Comparison of ENCODE assay signal across 21 cellular contexts in the genomic region with DNA sequence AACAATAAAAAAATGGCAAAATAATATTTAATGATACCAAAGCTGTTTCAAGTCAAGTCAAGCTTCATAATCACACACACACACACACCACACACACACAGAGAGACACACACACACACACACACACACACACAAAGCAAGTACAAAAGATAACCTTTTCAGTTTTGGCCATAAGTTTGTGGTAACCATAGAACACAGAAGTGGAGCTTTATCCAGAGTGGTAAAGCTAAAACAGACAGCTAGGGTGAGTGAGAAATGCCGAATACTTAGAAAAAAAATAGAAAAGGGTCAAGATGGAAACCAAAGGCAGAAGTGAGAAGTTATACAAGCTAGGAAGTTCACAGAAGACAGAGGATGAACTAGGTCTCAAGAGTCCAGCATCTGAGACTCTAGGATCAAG.
A peak's percentile ranks its signal among the peaks of the same experiment; 100 is the strongest.
DNase-seq lines count a peak whose midpoint lies in the region; ATAC-seq and TF ChIP-seq lines count a peak whose summit lies in the region.
"Had no signal": no experiment of that assay in that cellular context is flagged by ENCODE, and none has a peak within 500 bp of the region (broad histone marks: within the 10 kb centered on the region; RNA-seq: fewer than 3 reads in every experiment).

No MANE protein-coding gene starts in this region.

- no peaks in the 10 kb centered on the region for H3K9me3 ChIP-seq in CD8-positive, alpha-beta memory T cell (ENCODE audit: low read length)
- H3K9me3 ChIP-seq in HEK293 (ENCODE audit: control insufficient read depth, insufficient read depth, low read depth, low read length) (no peaks in the 10 kb centered on the region), gastroesophageal sphincter (no peaks in the 10 kb centered on the region)
- H3K9me3 ChIP-seq: A549; BE2C; BLaER1 treated with 17β-estradiol and CSF1 and Interleukin-3, amounts not matched to agents 10 nM and 100 nM had no signal

- CTCF ChIA-PET in CD8-positive, alpha-beta memory T cell (lab: Charles Lee) = interaction anchor here (1.1 kb wide), 1 partner anchor 31 kb away, joined by 3 read pairs; no protein-coding TSS in a partner anchor
- CTCF ChIA-PET in HEK293 (lab: Yijun Ruan, JAX) = interaction anchor here (0.7 to 1.2 kb wide), 3 partner anchors 10 to 1064 kb away, joined by 3 to 9 read pairs (median 4); no protein-coding TSS in a partner anchor

- no peaks in the 10 kb centered on the region for H3K36me3 ChIP-seq in CD8-positive, alpha-beta memory T cell (ENCODE audit: insufficient read depth, low read length)
- H3K36me3 ChIP-seq in HEK293 (ENCODE audit: control insufficient read depth in 2 of 2, insufficient read depth in 1 of 2, low read length in 2 of 2) (no peaks in the 10 kb centered on the region), gastroesophageal sphincter (no peaks in the 10 kb centered on the region)
- H3K36me3 ChIP-seq: BE2C; BLaER1 treated with 17β-estradiol and CSF1 and Interleukin-3, amounts not matched to agents 10 nM and 100 nM had no signal

- no peak overlapping the region for H3K4me3 Mint-ChIP-seq in CD8-positive, alpha-beta memory T cell
- H3K4me3 Mint-ChIP-seq: CD14-positive monocyte; CD4-positive, alpha-beta T cell had no signal

- ATAC-seq in gastroesophageal sphincter = no peak
- ATAC-seq: A549 had no signal

- POLR2A ChIA-PET in CD8-positive, alpha-beta memory T cell (lab: Charles Lee) = no interaction called here
- POLR2A ChIA-PET in HEK293 (lab: Yijun Ruan, JAX) = no interaction called here

- TF ChIP-seq CTCF in HEK293 (tag by site-specific recombination; IDR thresholded peaks at IDR 0.05) (no peak), gastroesophageal sphincter (IDR thresholded peaks at IDR 0.05) (no peak)

- no peaks in the 10 kb centered on the region for H3K27me3 ChIP-seq in CD8-positive, alpha-beta memory T cell (ENCODE audit: insufficient read depth, low read length, poor library complexity, severe bottlenecking)
- no peaks in the 10 kb centered on the region for H3K27me3 ChIP-seq in gastroesophageal sphincter
- H3K27me3 ChIP-seq: BE2C; BLaER1 treated with 17β-estradiol and CSF1 and Interleukin-3, amounts not matched to agents 10 nM and 100 nM had no signal

- peaks cover 0 to 9% of the 10 kb centered on the region in 2 donors for H3K27me3 Mint-ChIP-seq in CD8-positive, alpha-beta memory T cell

- H3K27ac Mint-ChIP-seq in CD8-positive, alpha-beta memory T cell = no peak overlapping the region
- H3K27ac Mint-ChIP-seq: CD14-positive monocyte; CD4-positive, alpha-beta T cell had no signal

- TF ChIP-seq EP300 in gastroesophageal sphincter (IDR thresholded peaks at IDR 0.05) = no peak

- 82 to 86% methylated on average over 1 of the region's 1 CpG for WGBS in gastroesophageal sphincter (ENCODE audit: low coverage in 1 of 2), 2 donors

- no peaks in the 10 kb centered on the region for H3K36me3 Mint-ChIP-seq in CD8-positive, alpha-beta memory T cell
- H3K36me3 Mint-ChIP-seq: CD14-positive monocyte had no signal

- H3K27ac ChIP-seq in CD8-positive, alpha-beta memory T cell (ENCODE audit: low read depth, low read length) = peak overlapping the region; percentile 13
- H3K27ac ChIP-seq in HEK293 (ENCODE audit: extremely low read depth, low read depth, low read length) (no peak overlapping the region), gastroesophageal sphincter (no peak overlapping the region)
- H3K27ac ChIP-seq: A549; BLaER1 treated with 17β-estradiol and CSF1 and Interleukin-3, amounts not matched to agents 10 nM and 100 nM had no signal

- TF ChIP-seq POLR2A in gastroesophageal sphincter (IDR thresholded peaks at IDR 0.05) = no peak

- H3K4me3 ChIP-seq in CD8-positive, alpha-beta memory T cell (ENCODE audit: low read length) = no peak overlapping the region
- H3K4me3 ChIP-seq in HEK293 (ENCODE audit: low read depth, low read length) (no peak overlapping the region), gastroesophageal sphincter (no peak overlapping the region)
- H3K4me3 ChIP-seq: A549; BLaER1 treated with 17β-estradiol and CSF1 and Interleukin-3, amounts not matched to agents 10 nM and 100 nM had no signal

- DNase-seq in CD8-positive, alpha-beta memory T cell = no peak
- DNase-seq in OCI-M1 (lab: John Stamatoyannopoulos, UW) (peak; percentile 81), ecto neural progenitor cell (ENCODE audit: low spot score) (no peak), EL (no peak)
- DNase-seq: 8988T; ACHN; AML-193; BE2C; Calu3; CD4-positive, alpha-beta T cell; COR-L47; DMS53; DMS79 treated with DMSO at 0.1 percent for 48 hours; GOT3; H7; HCEC 1CT had no signal

- no peaks in the 10 kb centered on the region for H3K4me1 Mint-ChIP-seq in CD8-positive, alpha-beta memory T cell
- H3K4me1 Mint-ChIP-seq: CD14-positive monocyte had no signal

- H3K9me3 Mint-ChIP-seq in CD8-positive, alpha-beta memory T cell = no peaks in the 10 kb centered on the region
- H3K9me3 Mint-ChIP-seq: CD4-positive, alpha-beta T cell had no signal

- no peaks in the 10 kb centered on the region for H3K4me1 ChIP-seq in CD8-positive, alpha-beta memory T cell (ENCODE audit: insufficient read depth, low read length)
- H3K4me1 ChIP-seq in HEK293 (ENCODE audit: control insufficient read depth, insufficient read depth, low read length) (no peaks in the 10 kb centered on the region), gastroesophageal sphincter (no peaks in the 10 kb centered on the region)
- H3K4me1 ChIP-seq: A549 had no signal

TF ChIP-seq in HEK293, 187 proteins besides CTCF, POLR2A, EP300 and RAD21:
- TF ChIP-seq, protein P1, sequence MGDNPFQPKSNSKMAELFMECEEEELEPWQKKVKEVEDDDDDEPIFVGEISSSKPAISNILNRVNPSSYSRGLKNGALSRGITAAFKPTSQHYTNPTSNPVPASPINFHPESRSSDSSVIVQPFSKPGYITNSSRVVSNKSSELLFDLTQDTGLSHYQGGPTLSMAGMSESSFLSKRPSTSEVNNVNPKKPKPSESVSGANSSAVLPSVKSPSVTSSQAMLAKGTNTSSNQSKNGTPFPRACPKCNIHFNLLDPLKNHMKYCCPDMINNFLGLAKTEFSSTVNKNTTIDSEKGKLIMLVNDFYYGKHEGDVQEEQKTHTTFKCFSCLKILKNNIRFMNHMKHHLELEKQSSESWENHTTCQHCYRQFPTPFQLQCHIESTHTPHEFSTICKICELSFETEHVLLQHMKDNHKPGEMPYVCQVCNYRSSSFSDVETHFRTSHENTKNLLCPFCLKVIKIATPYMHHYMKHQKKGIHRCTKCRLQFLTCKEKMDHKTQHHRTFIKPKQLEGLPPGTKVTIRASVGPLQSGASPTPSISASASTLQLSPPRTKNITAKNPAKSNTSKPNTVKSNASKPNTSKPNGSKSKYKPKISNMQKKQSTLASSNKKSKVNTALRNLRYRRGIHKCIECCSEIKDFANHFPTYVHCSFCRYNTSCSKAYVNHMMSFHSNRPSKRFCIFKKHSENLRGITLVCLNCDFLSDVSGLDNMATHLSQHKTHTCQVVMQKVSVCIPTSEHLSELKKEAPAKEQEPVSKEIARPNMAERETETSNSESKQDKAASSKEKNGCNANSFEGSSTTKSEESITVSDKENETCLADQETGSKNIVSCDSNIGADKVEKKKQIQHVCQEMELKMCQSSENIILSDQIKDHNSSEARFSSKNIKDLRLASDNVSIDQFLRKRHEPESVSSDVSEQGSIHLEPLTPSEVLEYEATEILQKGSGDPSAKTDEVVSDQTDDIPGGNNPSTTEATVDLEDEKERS (tag by site-specific recombination; IDR thresholded peaks at IDR 0.05) = no peak
- 0 out of 2 replicates have a peak, but pooled peaks have one; percentile 25 for TF ChIP-seq ZSCAN4 (tag by site-specific recombination; IDR thresholded peaks at IDR 0.05)
TF ChIP-seq in HEK293: peak in this region for 1.
